1 cellular context compared by ENCODE assay signal in genomic region chr3:9249273-9250192, GRCh38.
TF ChIP-seq lines count a peak whose summit lies in the region.

Gene SRGAP3 (minus strand): TSS chr3:9249646. CDS start chr3:9248951, 695 bp downstream.

TF ChIP-seq in GM12878, 131 proteins besides CTCF, POLR2A, EP300 and RAD21 (continued from another document):
- TF ChIP-seq ZNF592 (IDR thresholded peaks at IDR 0.05) (no peak), CREM (IDR thresholded peaks at IDR 0.05; ENCODE audit: low read depth) (peak; percentile 67), HDGF (IDR thresholded peaks at IDR 0.05) (peak; percentile 34; the same call in 1 of the 2 replicates), PKNOX1 (IDR thresholded peaks at IDR 0.05) (peak; percentile 45; the same call in 1 of the 2 replicates), CBX5 (IDR thresholded peaks at IDR 0.05; ENCODE audit: low read depth) (no peak), PBX3 (IDR thresholded peaks at IDR 0.05; ENCODE audit: insufficient replicate concordance, low read depth, low read length) (no peak), CHD4 (IDR thresholded peaks at IDR 0.05) (no peak), USF1 (IDR thresholded peaks at IDR 0.05; ENCODE audit: borderline replicate concordance, extremely low read length, insufficient read depth, low read depth, low read length) (no peak), MEF2B (IDR thresholded peaks at IDR 0.05; ENCODE audit: partially characterized antibody, poor library complexity, severe bottlenecking) (no peak), LARP7 (IDR thresholded peaks at IDR 0.05) (0 out of 2 replicates have a peak, but pooled peaks have one; percentile 20), CREB1 (IDR thresholded peaks at IDR 0.05; ENCODE audit: low read depth) (peak; percentile 77), IKZF2 (IDR thresholded peaks at IDR 0.05) (0 out of 4 replicates have a peak, but pooled peaks of 1 of the 2 experiments have one; percentile 8)
